ENCODE assay signal across 1 cellular context in genomic region chr13:30898721-30899188, GRCh38.
A peak's percentile ranks its signal among the peaks of the same experiment; 100 is the strongest.
TF ChIP-seq lines count a peak whose summit lies in the region.

No MANE protein-coding gene starts in this region.

TF ChIP-seq in HepG2, 621 proteins besides CTCF, POLR2A, EP300 and RAD21 (continued from another document):
- no peak for TF ChIP-seq HNF4G (IDR thresholded peaks at IDR 0.05; ENCODE audit: borderline replicate concordance, low read depth, low read length)
- TF ChIP-seq HNF4G (CRISPR knock-in tag; IDR thresholded peaks at IDR 0.05; ENCODE audit: borderline replicate concordance, low read depth) = no peak
- TF ChIP-seq TARDBP (CRISPR knock-in tag; IDR thresholded peaks at IDR 0.05) = 0 out of 2 replicates have a peak, but pooled peaks have one; percentile 53
- TF ChIP-seq ZNF446 (CRISPR knock-in tag; IDR thresholded peaks at IDR 0.05) = no peak
- TF ChIP-seq ZNF747 (CRISPR knock-in tag; IDR thresholded peaks at IDR 0.05; ENCODE audit: borderline replicate concordance) = no peak
- TF ChIP-seq EHMT2 (IDR thresholded peaks at IDR 0.05; ENCODE audit: borderline replicate concordance, low read depth, low read length) = 0 out of 2 replicates have a peak, but pooled peaks have one; percentile 34
